1 cellular context compared by ENCODE assay signal in genomic region chr22:31343235-31344191, GRCh38.
TF ChIP-seq lines count a peak whose summit lies in the region.

No MANE protein-coding gene starts in this region.

TF ChIP-seq in K562, 482 proteins besides CTCF, POLR2A, EP300 and RAD21:
- TF ChIP-seq PRDM10 (IDR thresholded peaks at IDR 0.05; ENCODE audit: partially characterized antibody) (peak; percentile 72), ATF6 (CRISPR knock-in tag; IDR thresholded peaks at IDR 0.05) (no peak), TAF1 (IDR thresholded peaks at IDR 0.05; ENCODE audit: control insufficient read depth, extremely low read depth, insufficient read depth, low read length, severe bottlenecking) (no peak), NUFIP1 (IDR thresholded peaks at IDR 0.05; ENCODE audit: partially characterized antibody) (no peak), PATZ1 (CRISPR knock-in tag; IDR thresholded peaks at IDR 0.05; ENCODE audit: borderline replicate concordance) (no peak)
TF ChIP-seq in K562: peak in this region for 1.
